Comparison of ENCODE assay signal across 17 cellular contexts in the genomic region with DNA sequence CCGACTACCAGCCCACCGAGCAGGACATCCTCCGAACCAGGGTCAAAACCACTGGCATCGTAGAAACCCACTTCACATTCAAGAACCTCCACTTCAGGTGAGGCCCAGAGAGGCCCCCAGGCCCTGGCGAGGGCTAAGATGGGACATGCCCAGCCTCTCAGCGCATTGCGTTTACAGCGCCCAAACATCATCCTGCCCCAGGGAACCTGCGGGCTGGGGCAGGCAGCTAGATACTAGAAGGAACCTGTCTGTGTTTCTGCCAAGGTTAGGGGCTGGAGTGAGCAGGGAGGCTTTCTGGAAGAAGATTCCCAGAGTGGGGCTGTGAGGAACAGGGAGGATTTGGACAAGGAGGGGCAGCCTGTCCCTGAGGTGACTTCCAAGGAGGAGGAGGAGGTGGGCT.
"Had no signal": no experiment of that assay in that cellular context is flagged by ENCODE, and none has a peak within 500 bp of the region (broad histone marks: within the 10 kb centered on the region; RNA-seq: fewer than 3 reads in every experiment).

No MANE protein-coding gene starts in this region.

- H3K36me3 Mint-ChIP-seq: activated naive CD4-positive, alpha-beta T cell treated with anti-CD3 and anti-CD28 coated beads, Interleukin-2, amount 10 ng/mL, durations not matched to agents 7 days and 5 days; immature natural killer cell; naive B cell had no signal

- H3K9me3 Mint-ChIP-seq: activated naive CD4-positive, alpha-beta T cell treated with anti-CD3 and anti-CD28 coated beads, Interleukin-2, amount 10 ng/mL, durations not matched to agents 7 days and 5 days; activated T-helper 17 cell treated with anti-CD3 and anti-CD28 coated beads, Interleukin-2, amount 50 U/mL, for 72 hours; immature natural killer cell had no signal

- H3K9me3 ChIP-seq: colonic mucosa, pancreas, tibial artery had no signal

- H3K27ac Mint-ChIP-seq: activated naive CD4-positive, alpha-beta T cell treated with anti-CD3 and anti-CD28 coated beads, Interleukin-2, amount 10 ng/mL, durations not matched to agents 7 days and 5 days; activated T-helper 17 cell treated with anti-CD3 and anti-CD28 coated beads, Interleukin-2, amount 50 U/mL, for 72 hours; immature natural killer cell had no signal

- H3K4me1 ChIP-seq: colonic mucosa, pancreas, tibial artery had no signal

- H3K36me3 ChIP-seq: colonic mucosa, pancreas had no signal

- ATAC-seq: activated T-helper 17 cell treated with anti-CD3 and anti-CD28 coated beads, Interleukin-2, amount 50 U/mL, for 72 hours; left cardiac atrium; pancreas had no signal

- H3K4me3 ChIP-seq: colonic mucosa, pancreas, tibial artery had no signal

- FAIRE-seq: frontal cortex, pancreas had no signal

- H3K4me3 Mint-ChIP-seq: activated naive CD4-positive, alpha-beta T cell treated with anti-CD3 and anti-CD28 coated beads, Interleukin-2, amount 10 ng/mL, durations not matched to agents 7 days and 5 days; activated T-helper 17 cell treated with anti-CD3 and anti-CD28 coated beads, Interleukin-2, amount 50 U/mL, for 72 hours; immature natural killer cell; naive B cell had no signal

- H3K27ac ChIP-seq: colonic mucosa, pancreas, tibial artery, VCaP had no signal

- H3K27me3 Mint-ChIP-seq: activated naive CD4-positive, alpha-beta T cell treated with anti-CD3 and anti-CD28 coated beads, Interleukin-2, amount 10 ng/mL, durations not matched to agents 7 days and 5 days; activated T-helper 17 cell treated with anti-CD3 and anti-CD28 coated beads, Interleukin-2, amount 50 U/mL, for 72 hours; naive B cell had no signal

- H3K27me3 ChIP-seq: colonic mucosa, pancreas, tibial artery had no signal

- DNase-seq: activated CD4-positive, alpha-beta T cell treated with anti-CD3 and anti-CD28 coated beads for 1 hour; activated CD4-positive, alpha-beta T cell treated with anti-CD3 and anti-CD28 coated beads, Interleukin-2, amount 50 U/mL, for 48 hours; activated naive CD4-positive, alpha-beta T cell treated with anti-CD3 and anti-CD28 coated beads, Interleukin-2, amount 10 ng/mL, durations not matched to agents 7 days and 5 days; caudate nucleus; colonic mucosa; head of caudate nucleus; immature natural killer cell; left cardiac atrium; naive B cell; pancreas; stimulated activated CD4-positive, alpha-beta T cell treated with anti-CD3 and anti-CD28 coated beads, Interleukin-12 subunit alpha, Interleukin-12 subunit beta, amount 100 ng/mL, for 4 hours; stimulated activated CD4-positive, alpha-beta T cell treated with anti-CD3 and anti-CD28 coated beads, Interleukin-2, amount 100 ng/mL, for 24 hours; T1000; tibial artery had no signal

- H3K4me1 Mint-ChIP-seq: activated naive CD4-positive, alpha-beta T cell treated with anti-CD3 and anti-CD28 coated beads, Interleukin-2, amount 10 ng/mL, durations not matched to agents 7 days and 5 days; activated T-helper 17 cell treated with anti-CD3 and anti-CD28 coated beads, Interleukin-2, amount 50 U/mL, for 72 hours; immature natural killer cell; naive B cell had no signal
